In genomic region chr5:136006767-136007251, GRCh38 we compare ENCODE assay signal across 15 cellular contexts. TPM values are rescaled to one million over a fixed set of nuclear protein-coding genes. Genes with fewer than 3 reads are reported as not detected.
DNase-seq lines count a peak whose midpoint lies in the region; ATAC-seq and TF ChIP-seq lines count a peak whose summit lies in the region.
"Had no signal": no experiment of that assay in that cellular context is flagged by ENCODE, and none has a peak within 500 bp of the region (broad histone marks: within the 10 kb centered on the region; RNA-seq: fewer than 3 reads in every experiment).

No MANE protein-coding gene starts in this region.

- POLR2A ChIA-PET in AG04450 (lab: Yijun Ruan, JAX): interaction anchor here (0.7 to 5.2 kb wide), 4 partner anchors 10 to 21 kb away, joined by 3 to 27 read pairs (median 8); partner anchors contain the start of gene TGFBI

- ATAC-seq in GM19397 (IDR thresholded peaks at IDR 0.05; ENCODE audit: unreplicated experiment) (no peak), GM18502 (IDR thresholded peaks at IDR 0.05; ENCODE audit: poor library complexity, unreplicated experiment) (no peak)

- intact Hi-C loops in colonic mucosa (cut with DNase I): no loop called here

- 82 to 92% methylated on average over 6 to 7 of the region's 7 CpGs for WGBS in mesodermal cell (ENCODE audit: insufficient coverage in 2 of 2), 2 experiments

- peak overlapping the region; percentile 79 for H3K27ac ChIP-seq in AG04450 (ENCODE audit: low read depth, low read length)
- H3K27ac ChIP-seq in colonic mucosa: no peak overlapping the region
- H3K27ac ChIP-seq in mesodermal cell (ENCODE audit: low read depth, low read length, severe bottlenecking): peak overlapping the region; percentile 76
- H3K27ac ChIP-seq: BLaER1 had no signal

- H3K9me3 ChIP-seq in AG04450 (ENCODE audit: control insufficient read depth, insufficient read depth, low read length) (no peaks in the 10 kb centered on the region), colonic mucosa (no peaks in the 10 kb centered on the region), mesodermal cell (ENCODE audit: control insufficient read depth, low read length) (no peaks in the 10 kb centered on the region)
- H3K9me3 ChIP-seq: BLaER1 had no signal

- H3K4me1 ChIP-seq in colonic mucosa (no peaks in the 10 kb centered on the region), mesodermal cell (ENCODE audit: control insufficient read depth, insufficient read depth, low read length, poor library complexity, severe bottlenecking) (peaks cover 25% of the 10 kb centered on the region)

- no peak overlapping the region for H3K4me3 ChIP-seq in AG04450 (ENCODE audit: low read depth, low read length)
- no peak overlapping the region for H3K4me3 ChIP-seq in colonic mucosa
- no peak overlapping the region for H3K4me3 ChIP-seq in mesodermal cell (ENCODE audit: extremely low read depth, insufficient read depth, low read length, poor library complexity, severe bottlenecking)
- H3K4me3 ChIP-seq: BLaER1 had no signal

- no peaks in the 10 kb centered on the region for H3K27me3 ChIP-seq in AG04450 (ENCODE audit: control insufficient read depth, insufficient read depth, low read length)
- no peaks in the 10 kb centered on the region for H3K27me3 ChIP-seq in colonic mucosa
- H3K27me3 ChIP-seq: BLaER1 had no signal

- no peak for DNase-seq in AG04450 (ENCODE audit: low read depth, low spot score)
- peak; percentile 94 for DNase-seq in M059J (ENCODE audit: low read depth)
- DNase-seq in colonic mucosa: peak; percentile 5
- DNase-seq in activated CD4-positive, alpha-beta T cell treated with anti-CD3 and anti-CD28 coated beads, Interleukin-2, amount 50 U/mL, for 48 hours: no peak
- DNase-seq in stimulated activated naive CD4-positive, alpha-beta T cell (lab: John Stamatoyannopoulos, UW): no peak
- DNase-seq: amygdala, NCI-H146 had no signal

- CTCF ChIA-PET in AG04450 (lab: Charles Lee): interaction anchor here (0.6 to 2.4 kb wide), 3 partner anchors 33 to 62 kb away, joined by 3 to 12 read pairs (median 3); no protein-coding TSS in a partner anchor

- H3K36me3 ChIP-seq in colonic mucosa (no peaks in the 10 kb centered on the region), mesodermal cell (ENCODE audit: control insufficient read depth, insufficient read depth, low read length) (no peaks in the 10 kb centered on the region)
- H3K36me3 ChIP-seq: BLaER1 had no signal

- no peak for TF ChIP-seq CTCF in AG04450 (IDR thresholded peaks at IDR 0.05; ENCODE audit: low read depth, low read length)
- no peak for TF ChIP-seq CTCF in colonic mucosa (IDR thresholded peaks at IDR 0.05)

- no peak overlapping the region for H3K9ac ChIP-seq in colonic mucosa (ENCODE audit: low read depth in 2 of 2, low read length in 2 of 2)
- H3K9ac ChIP-seq: BLaER1 had no signal

RNA-seq across cellular contexts. Expression of gene TGFBI, which starts 22.0 kb away (rescaled TPM):
- 2,219 and 2,576 TPM in 2 replicates for polyA plus RNA-seq in AG04450 (2011; rRNA removed)
- 1,062 and 1,253 TPM in 2 replicates for polyA minus RNA-seq in AG04450 (2011; rRNA and poly(A)+ RNA removed)
- 567 and 744 TPM in 2 replicates for total RNA-seq in M059J (2014; rRNA removed; shearing (Covaris generic))
- total RNA-seq in colonic mucosa: 10 to 100 TPM; 47.5 to 63.3 TPM
- 718 TPM for polyA plus RNA-seq in mesodermal cell (2013, experiment 1 of 2)
- 804 TPM for polyA plus RNA-seq in mesodermal cell (2013, experiment 2 of 2)
- total RNA-seq: OCI-LY7 had no signal

RNA-seq across cellular contexts. Expression of gene LECT2, which starts 52.0 kb away (rescaled TPM):
- polyA plus RNA-seq in AG04450 (2011; rRNA removed): not detected in 2 replicates
- polyA minus RNA-seq in AG04450 (2011; rRNA and poly(A)+ RNA removed): not detected in 2 replicates
- total RNA-seq in M059J (2014; rRNA removed; shearing (Covaris generic)): not detected in 2 replicates
- total RNA-seq in colonic mucosa: not detected
- not detected for polyA plus RNA-seq in mesodermal cell (2013, experiment 1 of 2)
- not detected for polyA plus RNA-seq in mesodermal cell (2013, experiment 2 of 2)
- total RNA-seq: fibroblast of villous mesenchyme, lower leg skin, OCI-LY7, posterior vena cava had no signal

Comparison
In these comparisons a context has a peak if more than half of its experiments do, and no peak if none do; other contexts are left out.
1. DNase-seq: peak in M059J (single experiment) and colonic mucosa (single experiment); none in AG04450 (single experiment), activated CD4-positive, alpha-beta T cell treated with anti-CD3 and anti-CD28 coated beads, Interleukin-2, amount 50 U/mL, for 48 hours (0 of 2) and stimulated activated naive CD4-positive, alpha-beta T cell (0 of 6).